1 cellular context compared by ENCODE assay signal in genomic region chr16:89921699-89922476, GRCh38.
A peak's percentile ranks its signal among the peaks of the same experiment; 100 is the strongest.
TF ChIP-seq lines count a peak whose summit lies in the region.

No MANE protein-coding gene starts in this region.

TF ChIP-seq in HEK293, 187 proteins besides CTCF, POLR2A, EP300 and RAD21 (continued from another document and continues in another):
- TF ChIP-seq, protein P1, sequence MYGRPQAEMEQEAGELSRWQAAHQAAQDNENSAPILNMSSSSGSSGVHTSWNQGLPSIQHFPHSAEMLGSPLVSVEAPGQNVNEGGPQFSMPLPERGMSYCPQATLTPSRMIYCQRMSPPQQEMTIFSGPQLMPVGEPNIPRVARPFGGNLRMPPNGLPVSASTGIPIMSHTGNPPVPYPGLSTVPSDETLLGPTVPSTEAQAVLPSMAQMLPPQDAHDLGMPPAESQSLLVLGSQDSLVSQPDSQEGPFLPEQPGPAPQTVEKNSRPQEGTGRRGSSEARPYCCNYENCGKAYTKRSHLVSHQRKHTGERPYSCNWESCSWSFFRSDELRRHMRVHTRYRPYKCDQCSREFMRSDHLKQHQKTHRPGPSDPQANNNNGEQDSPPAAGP (tag by site-specific recombination; IDR thresholded peaks at IDR 0.05) = no peak; the same call in 1 of the 2 replicates
- TF ChIP-seq, protein P2, sequence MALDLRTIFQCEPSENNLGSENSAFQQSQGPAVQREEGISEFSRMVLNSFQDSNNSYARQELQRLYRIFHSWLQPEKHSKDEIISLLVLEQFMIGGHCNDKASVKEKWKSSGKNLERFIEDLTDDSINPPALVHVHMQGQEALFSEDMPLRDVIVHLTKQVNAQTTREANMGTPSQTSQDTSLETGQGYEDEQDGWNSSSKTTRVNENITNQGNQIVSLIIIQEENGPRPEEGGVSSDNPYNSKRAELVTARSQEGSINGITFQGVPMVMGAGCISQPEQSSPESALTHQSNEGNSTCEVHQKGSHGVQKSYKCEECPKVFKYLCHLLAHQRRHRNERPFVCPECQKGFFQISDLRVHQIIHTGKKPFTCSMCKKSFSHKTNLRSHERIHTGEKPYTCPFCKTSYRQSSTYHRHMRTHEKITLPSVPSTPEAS (tag by site-specific recombination; IDR thresholded peaks at IDR 0.05) = no peak
- TF ChIP-seq BCL6B (tag by site-specific recombination; IDR thresholded peaks at IDR 0.05) = no peak
- no peak for TF ChIP-seq ZNF677 (tag by site-specific recombination; IDR thresholded peaks at IDR 0.05)
- no peak for TF ChIP-seq ZNF558 (tag by site-specific recombination; IDR thresholded peaks at IDR 0.05)
- TF ChIP-seq, protein P3, sequence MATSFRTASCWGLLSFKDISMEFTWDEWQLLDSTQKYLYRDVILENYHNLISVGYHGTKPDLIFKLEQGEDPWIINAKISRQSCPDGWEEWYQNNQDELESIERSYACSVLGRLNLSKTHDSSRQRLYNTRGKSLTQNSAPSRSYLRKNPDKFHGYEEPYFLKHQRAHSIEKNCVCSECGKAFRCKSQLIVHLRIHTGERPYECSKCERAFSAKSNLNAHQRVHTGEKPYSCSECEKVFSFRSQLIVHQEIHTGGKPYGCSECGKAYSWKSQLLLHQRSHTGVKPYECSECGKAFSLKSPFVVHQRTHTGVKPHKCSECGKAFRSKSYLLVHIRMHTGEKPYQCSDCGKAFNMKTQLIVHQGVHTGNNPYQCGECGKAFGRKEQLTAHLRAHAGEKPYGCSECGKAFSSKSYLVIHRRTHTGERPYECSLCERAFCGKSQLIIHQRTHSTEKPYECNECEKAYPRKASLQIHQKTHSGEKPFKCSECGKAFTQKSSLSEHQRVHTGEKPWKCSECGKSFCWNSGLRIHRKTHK (tag by site-specific recombination; IDR thresholded peaks at IDR 0.05) = no peak
- no peak for TF ChIP-seq ZNF133 (tag by site-specific recombination; IDR thresholded peaks at IDR 0.05)
- TF ChIP-seq ZNF292 (tag by site-specific recombination; IDR thresholded peaks at IDR 0.05; ENCODE audit: borderline replicate concordance, low read depth) = no peak
- TF ChIP-seq MYNN (tag by site-specific recombination; IDR thresholded peaks at IDR 0.05; ENCODE audit: borderline replicate concordance) = no peak
- 0 out of 2 replicates have a peak, but pooled peaks have one; percentile 59 for TF ChIP-seq ZFP3 (tag by site-specific recombination; IDR thresholded peaks at IDR 0.05; ENCODE audit: low read depth)
- TF ChIP-seq ZNF23 (tag by site-specific recombination; IDR thresholded peaks at IDR 0.05; ENCODE audit: borderline replicate concordance) = no peak
- TF ChIP-seq PRDM6 (tag by site-specific recombination; IDR thresholded peaks at IDR 0.05) = no peak
- TF ChIP-seq ZNF76 (tag by site-specific recombination; IDR thresholded peaks at IDR 0.05; ENCODE audit: borderline replicate concordance, low read depth) = no peak
- no peak for TF ChIP-seq ZNF354C (tag by site-specific recombination; IDR thresholded peaks at IDR 0.05; ENCODE audit: borderline replicate concordance, low read depth)
- TF ChIP-seq ZFP37 (tag by site-specific recombination; IDR thresholded peaks at IDR 0.05) = no peak
- TF ChIP-seq GLIS1 (tag by site-specific recombination; IDR thresholded peaks at IDR 0.05) = peak; percentile 81
- TF ChIP-seq ZNF274 (IDR thresholded peaks at IDR 0.05; ENCODE audit: low read length) = no peak
- TF ChIP-seq ZNF274 (tag by site-specific recombination; IDR thresholded peaks at IDR 0.05; ENCODE audit: borderline replicate concordance) = no peak
- TF ChIP-seq ZNF768 (tag by site-specific recombination; IDR thresholded peaks at IDR 0.05) = no peak
- no peak for TF ChIP-seq ZBTB21 (tag by site-specific recombination; IDR thresholded peaks at IDR 0.05)
- TF ChIP-seq ZNF248 (tag by site-specific recombination; IDR thresholded peaks at IDR 0.05) = no peak
- TF ChIP-seq ZNF473 (tag by site-specific recombination; IDR thresholded peaks at IDR 0.05) = no peak
- no peak for TF ChIP-seq ZNF639 (tag by site-specific recombination; IDR thresholded peaks at IDR 0.05)
- TF ChIP-seq GFI1B (tag by site-specific recombination; IDR thresholded peaks at IDR 0.05) = no peak
- TF ChIP-seq ZBTB6 (tag by site-specific recombination; IDR thresholded peaks at IDR 0.05) = no peak
- no peak; the same call in 1 of the 2 replicates for TF ChIP-seq ZBTB48 (tag by site-specific recombination; IDR thresholded peaks at IDR 0.05)
- peak; percentile 58; the same call in 1 of the 2 replicates for TF ChIP-seq ZSCAN30 (tag by site-specific recombination; IDR thresholded peaks at IDR 0.05)
- no peak for TF ChIP-seq ZNF747 (tag by site-specific recombination; IDR thresholded peaks at IDR 0.05)
- TF ChIP-seq IKZF3 (tag by site-specific recombination; IDR thresholded peaks at IDR 0.05) = peak; percentile 64
- no peak for TF ChIP-seq TCF7L2 (IDR thresholded peaks at IDR 0.05; ENCODE audit: borderline replicate concordance, low read depth, low read length)
- TF ChIP-seq OSR2 (tag by site-specific recombination; IDR thresholded peaks at IDR 0.05) = peak; percentile 63
- TF ChIP-seq, protein P4, sequence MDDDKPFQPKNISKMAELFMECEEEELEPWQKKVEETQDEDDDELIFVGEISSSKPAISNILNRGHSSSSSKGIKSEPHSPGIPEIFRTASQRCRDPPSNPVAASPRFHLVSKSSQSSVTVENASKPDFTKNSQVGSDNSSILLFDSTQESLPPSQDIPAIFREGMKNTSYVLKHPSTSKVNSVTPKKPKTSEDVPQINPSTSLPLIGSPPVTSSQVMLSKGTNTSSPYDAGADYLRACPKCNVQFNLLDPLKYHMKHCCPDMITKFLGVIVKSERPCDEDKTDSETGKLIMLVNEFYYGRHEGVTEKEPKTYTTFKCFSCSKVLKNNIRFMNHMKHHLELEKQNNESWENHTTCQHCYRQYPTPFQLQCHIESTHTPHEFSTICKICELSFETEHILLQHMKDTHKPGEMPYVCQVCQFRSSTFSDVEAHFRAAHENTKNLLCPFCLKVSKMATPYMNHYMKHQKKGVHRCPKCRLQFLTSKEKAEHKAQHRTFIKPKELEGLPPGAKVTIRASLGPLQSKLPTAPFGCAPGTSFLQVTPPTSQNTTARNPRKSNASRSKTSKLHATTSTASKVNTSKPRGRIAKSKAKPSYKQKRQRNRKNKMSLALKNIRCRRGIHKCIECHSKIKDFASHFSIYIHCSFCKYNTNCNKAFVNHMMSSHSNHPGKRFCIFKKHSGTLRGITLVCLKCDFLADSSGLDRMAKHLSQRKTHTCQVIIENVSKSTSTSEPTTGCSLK (tag by site-specific recombination; IDR thresholded peaks at IDR 0.05) = no peak
- TF ChIP-seq, protein P5, sequence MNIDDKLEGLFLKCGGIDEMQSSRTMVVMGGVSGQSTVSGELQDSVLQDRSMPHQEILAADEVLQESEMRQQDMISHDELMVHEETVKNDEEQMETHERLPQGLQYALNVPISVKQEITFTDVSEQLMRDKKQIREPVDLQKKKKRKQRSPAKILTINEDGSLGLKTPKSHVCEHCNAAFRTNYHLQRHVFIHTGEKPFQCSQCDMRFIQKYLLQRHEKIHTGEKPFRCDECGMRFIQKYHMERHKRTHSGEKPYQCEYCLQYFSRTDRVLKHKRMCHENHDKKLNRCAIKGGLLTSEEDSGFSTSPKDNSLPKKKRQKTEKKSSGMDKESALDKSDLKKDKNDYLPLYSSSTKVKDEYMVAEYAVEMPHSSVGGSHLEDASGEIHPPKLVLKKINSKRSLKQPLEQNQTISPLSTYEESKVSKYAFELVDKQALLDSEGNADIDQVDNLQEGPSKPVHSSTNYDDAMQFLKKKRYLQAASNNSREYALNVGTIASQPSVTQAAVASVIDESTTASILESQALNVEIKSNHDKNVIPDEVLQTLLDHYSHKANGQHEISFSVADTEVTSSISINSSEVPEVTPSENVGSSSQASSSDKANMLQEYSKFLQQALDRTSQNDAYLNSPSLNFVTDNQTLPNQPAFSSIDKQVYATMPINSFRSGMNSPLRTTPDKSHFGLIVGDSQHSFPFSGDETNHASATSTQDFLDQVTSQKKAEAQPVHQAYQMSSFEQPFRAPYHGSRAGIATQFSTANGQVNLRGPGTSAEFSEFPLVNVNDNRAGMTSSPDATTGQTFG (tag by site-specific recombination; IDR thresholded peaks at IDR 0.05; ENCODE audit: borderline replicate concordance) = no peak
- TF ChIP-seq ZNF138 (tag by site-specific recombination; IDR thresholded peaks at IDR 0.05; ENCODE audit: borderline replicate concordance) = no peak
- TF ChIP-seq ZNF223 (tag by site-specific recombination; IDR thresholded peaks at IDR 0.05) = no peak
- TF ChIP-seq ZNF175 (tag by site-specific recombination; IDR thresholded peaks at IDR 0.05) = no peak
- no peak for TF ChIP-seq ZNF624 (tag by site-specific recombination; IDR thresholded peaks at IDR 0.05)
- TF ChIP-seq ZBTB1 (tag by site-specific recombination; IDR thresholded peaks at IDR 0.05) = no peak
- TF ChIP-seq, protein P6, sequence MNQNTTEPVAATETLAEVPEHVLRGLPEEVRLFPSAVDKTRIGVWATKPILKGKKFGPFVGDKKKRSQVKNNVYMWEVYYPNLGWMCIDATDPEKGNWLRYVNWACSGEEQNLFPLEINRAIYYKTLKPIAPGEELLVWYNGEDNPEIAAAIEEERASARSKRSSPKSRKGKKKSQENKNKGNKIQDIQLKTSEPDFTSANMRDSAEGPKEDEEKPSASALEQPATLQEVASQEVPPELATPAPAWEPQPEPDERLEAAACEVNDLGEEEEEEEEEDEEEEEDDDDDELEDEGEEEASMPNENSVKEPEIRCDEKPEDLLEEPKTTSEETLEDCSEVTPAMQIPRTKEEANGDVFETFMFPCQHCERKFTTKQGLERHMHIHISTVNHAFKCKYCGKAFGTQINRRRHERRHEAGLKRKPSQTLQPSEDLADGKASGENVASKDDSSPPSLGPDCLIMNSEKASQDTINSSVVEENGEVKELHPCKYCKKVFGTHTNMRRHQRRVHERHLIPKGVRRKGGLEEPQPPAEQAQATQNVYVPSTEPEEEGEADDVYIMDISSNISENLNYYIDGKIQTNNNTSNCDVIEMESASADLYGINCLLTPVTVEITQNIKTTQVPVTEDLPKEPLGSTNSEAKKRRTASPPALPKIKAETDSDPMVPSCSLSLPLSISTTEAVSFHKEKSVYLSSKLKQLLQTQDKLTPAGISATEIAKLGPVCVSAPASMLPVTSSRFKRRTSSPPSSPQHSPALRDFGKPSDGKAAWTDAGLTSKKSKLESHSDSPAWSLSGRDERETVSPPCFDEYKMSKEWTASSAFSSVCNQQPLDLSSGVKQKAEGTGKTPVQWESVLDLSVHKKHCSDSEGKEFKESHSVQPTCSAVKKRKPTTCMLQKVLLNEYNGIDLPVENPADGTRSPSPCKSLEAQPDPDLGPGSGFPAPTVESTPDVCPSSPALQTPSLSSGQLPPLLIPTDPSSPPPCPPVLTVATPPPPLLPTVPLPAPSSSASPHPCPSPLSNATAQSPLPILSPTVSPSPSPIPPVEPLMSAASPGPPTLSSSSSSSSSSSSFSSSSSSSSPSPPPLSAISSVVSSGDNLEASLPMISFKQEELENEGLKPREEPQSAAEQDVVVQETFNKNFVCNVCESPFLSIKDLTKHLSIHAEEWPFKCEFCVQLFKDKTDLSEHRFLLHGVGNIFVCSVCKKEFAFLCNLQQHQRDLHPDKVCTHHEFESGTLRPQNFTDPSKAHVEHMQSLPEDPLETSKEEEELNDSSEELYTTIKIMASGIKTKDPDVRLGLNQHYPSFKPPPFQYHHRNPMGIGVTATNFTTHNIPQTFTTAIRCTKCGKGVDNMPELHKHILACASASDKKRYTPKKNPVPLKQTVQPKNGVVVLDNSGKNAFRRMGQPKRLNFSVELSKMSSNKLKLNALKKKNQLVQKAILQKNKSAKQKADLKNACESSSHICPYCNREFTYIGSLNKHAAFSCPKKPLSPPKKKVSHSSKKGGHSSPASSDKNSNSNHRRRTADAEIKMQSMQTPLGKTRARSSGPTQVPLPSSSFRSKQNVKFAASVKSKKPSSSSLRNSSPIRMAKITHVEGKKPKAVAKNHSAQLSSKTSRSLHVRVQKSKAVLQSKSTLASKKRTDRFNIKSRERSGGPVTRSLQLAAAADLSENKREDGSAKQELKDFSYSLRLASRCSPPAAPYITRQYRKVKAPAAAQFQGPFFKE (tag by site-specific recombination; IDR thresholded peaks at IDR 0.05; ENCODE audit: borderline replicate concordance) = no peak
- TF ChIP-seq EGR2 (tag by site-specific recombination; IDR thresholded peaks at IDR 0.05; ENCODE audit: low read depth) = peak; percentile 62; the same call in 1 of the 2 replicates
- no peak for TF ChIP-seq ZNF529 (tag by site-specific recombination; IDR thresholded peaks at IDR 0.05; ENCODE audit: insufficient replicate concordance)
- no peak for TF ChIP-seq ZNF214 (tag by site-specific recombination; IDR thresholded peaks at IDR 0.05; ENCODE audit: borderline replicate concordance)
